ENCODE assay signal across 8 cellular contexts in the genomic region with DNA sequence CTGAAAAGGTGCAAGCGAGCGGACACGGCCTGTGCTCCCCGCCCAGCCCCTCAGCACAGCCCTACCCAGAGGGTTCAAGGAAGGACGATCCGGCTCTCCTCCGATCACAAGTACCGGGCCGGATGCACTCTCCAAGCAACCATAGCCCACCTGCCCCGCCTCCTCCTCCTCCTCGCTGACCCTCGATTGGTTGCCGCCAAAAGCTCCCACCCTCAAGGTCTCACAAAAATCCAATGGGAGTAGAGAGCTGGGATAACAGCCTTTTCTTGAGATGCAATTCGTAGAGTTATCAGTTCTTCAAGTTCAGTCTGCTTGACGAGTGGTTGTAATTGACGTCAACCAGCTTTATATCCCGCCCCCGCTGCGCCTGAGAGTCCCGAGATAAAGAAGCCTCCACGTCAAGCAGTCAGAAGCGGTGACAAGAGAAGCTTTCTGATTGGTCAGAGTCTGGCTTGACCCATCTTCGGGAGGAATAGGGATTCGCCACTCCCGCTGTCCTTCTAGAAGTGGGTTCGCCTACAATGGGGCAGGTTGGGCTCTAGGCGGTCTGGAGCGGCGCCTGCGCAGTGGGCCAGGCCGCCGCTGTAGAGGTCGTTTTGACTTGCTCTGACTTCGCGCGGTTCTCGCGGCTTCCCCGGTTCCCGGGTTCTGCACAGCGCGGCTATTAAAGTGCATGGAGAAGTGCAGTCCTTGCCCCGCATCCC. TPM values are rescaled to one million over a fixed set of nuclear protein-coding genes. Genes with fewer than 3 reads are reported as not detected.
DNase-seq lines count a peak whose midpoint lies in the region; ATAC-seq, FAIRE-seq and TF ChIP-seq lines count a peak whose summit lies in the region.

A gene with protein sequence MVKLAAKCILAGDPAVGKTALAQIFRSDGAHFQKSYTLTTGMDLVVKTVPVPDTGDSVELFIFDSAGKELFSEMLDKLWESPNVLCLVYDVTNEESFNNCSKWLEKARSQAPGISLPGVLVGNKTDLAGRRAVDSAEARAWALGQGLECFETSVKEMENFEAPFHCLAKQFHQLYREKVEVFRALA (minus strand): TSS at position 154 of the 704 bp plus-strand sequence. CDS start 412 bp downstream, outside the sequence.

- peak; percentile 89 for ATAC-seq in GM21381 (IDR thresholded peaks at IDR 0.05; ENCODE audit: unreplicated experiment)

- H3K9me3 ChIP-seq in OCI-LY1 (ENCODE audit: low read length) = no peaks in the 10 kb centered on the region
- H3K9me3 ChIP-seq in mesodermal cell (ENCODE audit: control insufficient read depth, low read length) = peaks cover 18% of the 10 kb centered on the region

- H3F3A ChIP-seq in OCI-LY1 (ENCODE audit: insufficient read depth, low read length) = no peaks in the 10 kb centered on the region

- H3K9ac ChIP-seq in OCI-LY1 (ENCODE audit: low read length) = peak within 1 kb of the TSS; percentile 68

- H3K9me2 ChIP-seq in OCI-LY1 (ENCODE audit: low read depth, low read length) = no peaks in the 10 kb centered on the region

- peak within 1 kb of the TSS; percentile 77 for H2AFZ ChIP-seq in OCI-LY1 (ENCODE audit: low read length)

- H4K20me1 ChIP-seq in OCI-LY1 (ENCODE audit: insufficient read depth, low read length) = no peaks in the 10 kb centered on the region

- 1% methylated on average over 17 to 36 of the region's 43 CpGs for WGBS in mesodermal cell (ENCODE audit: insufficient coverage in 2 of 2), 2 experiments

- H3K4me3 ChIP-seq in OCI-LY1 (ENCODE audit: low read depth, low read length, poor library complexity, severe bottlenecking) = peak within 1 kb of the TSS; percentile 70
- peak within 1 kb of the TSS; percentile 63 for H3K4me3 ChIP-seq in mesodermal cell (ENCODE audit: extremely low read depth, insufficient read depth, low read length, poor library complexity, severe bottlenecking)

- H3K27me3 ChIP-seq in OCI-LY1 (ENCODE audit: insufficient read depth, low read length) = no peaks in the 10 kb centered on the region; the same call in 1 of the 2 replicates

- peak within 1 kb of the TSS; percentile 86 for H3K4me2 ChIP-seq in OCI-LY1 (ENCODE audit: low read length)

- no peak for TF ChIP-seq CTCF in OCI-LY1 (IDR thresholded peaks at IDR 0.05; ENCODE audit: low read length)

- DNase-seq in COLO829 (ENCODE audit: low spot score) (peak; percentile 100), HUDEP-2 (lab: John Stamatoyannopoulos, UW; ENCODE audit: unreplicated experiment in 76 of 76) (peak in 75 of 76 experiments; percentile 56 to 100 (median 98))
- peak; percentile 94 for DNase-seq in activated CD8-positive, alpha-beta memory T cell treated with anti-CD3 and anti-CD28 coated beads, Interleukin-2, amount 50 U/mL, for 4 hours
- peak; percentile 91 to 98 for DNase-seq in stimulated activated CD8-positive, alpha-beta memory T cell treated with anti-CD3 and anti-CD28 coated beads, Interleukin-15, amount 100 ng/mL, for 4 hours (ENCODE audit: low read depth in 2 of 2)

- peaks cover 16% of the 10 kb centered on the region for H3K4me1 ChIP-seq in OCI-LY1 (ENCODE audit: insufficient read depth, low read length, severe bottlenecking)
- H3K4me1 ChIP-seq in mesodermal cell (ENCODE audit: control insufficient read depth, insufficient read depth, low read length, poor library complexity, severe bottlenecking) = peaks cover 4% of the 10 kb centered on the region

- FAIRE-seq in endometrium (lab: Jason Lieb, UNC) = peak; percentile 100

- H3K27ac ChIP-seq in OCI-LY1 (ENCODE audit: low read depth, low read length, poor library complexity, severe bottlenecking) (no peak within 1 kb of the TSS), mesodermal cell (ENCODE audit: low read depth, low read length, severe bottlenecking) (no peak within 1 kb of the TSS)

- H3K36me3 ChIP-seq in OCI-LY1 (ENCODE audit: insufficient read depth, low read length) (no peaks in the 10 kb centered on the region; the same call in 1 of the 2 replicates), mesodermal cell (ENCODE audit: control insufficient read depth, insufficient read depth, low read length) (peaks cover 3% of the 10 kb centered on the region)

- no peaks in the 10 kb centered on the region for H3K79me2 ChIP-seq in OCI-LY1 (ENCODE audit: insufficient read depth, low read length)

RNA-seq across cellular contexts. Expression of the gene that starts here (rescaled TPM):
- 39.5 TPM for polyA plus RNA-seq in mesodermal cell (2013, experiment 1 of 2)
- polyA plus RNA-seq in mesodermal cell (2013, experiment 2 of 2) = 35.0 TPM
